Comparison of ENCODE assay signal across 1 cellular context in genomic region chr22:26483439-26484359, GRCh38.
A peak's percentile ranks its signal among the peaks of the same experiment; 100 is the strongest.
TF ChIP-seq lines count a peak whose summit lies in the region.

Gene HPS4 (minus strand): TSS chr22:26483783. CDS start chr22:26481762, 2,021 bp downstream.
Gene SRRD (plus strand): TSS chr22:26483877. CDS start chr22:26483891, 14 bp downstream.

TF ChIP-seq in GM12878, 131 proteins besides CTCF, POLR2A, EP300 and RAD21 (continued from another document):
- TF ChIP-seq ZBTB40 (IDR thresholded peaks at IDR 0.05; ENCODE audit: borderline replicate concordance) = no peak
- peak; percentile 43; the same call in 1 of the 2 replicates for TF ChIP-seq E2F4 (IDR thresholded peaks at IDR 0.05; ENCODE audit: low read depth, low read length)
- peak; percentile 86 for TF ChIP-seq USF1 (IDR thresholded peaks at IDR 0.05; ENCODE audit: borderline replicate concordance, extremely low read length, insufficient read depth, low read depth, low read length)
